ENCODE assay signal across 15 cellular contexts in the genomic region with DNA sequence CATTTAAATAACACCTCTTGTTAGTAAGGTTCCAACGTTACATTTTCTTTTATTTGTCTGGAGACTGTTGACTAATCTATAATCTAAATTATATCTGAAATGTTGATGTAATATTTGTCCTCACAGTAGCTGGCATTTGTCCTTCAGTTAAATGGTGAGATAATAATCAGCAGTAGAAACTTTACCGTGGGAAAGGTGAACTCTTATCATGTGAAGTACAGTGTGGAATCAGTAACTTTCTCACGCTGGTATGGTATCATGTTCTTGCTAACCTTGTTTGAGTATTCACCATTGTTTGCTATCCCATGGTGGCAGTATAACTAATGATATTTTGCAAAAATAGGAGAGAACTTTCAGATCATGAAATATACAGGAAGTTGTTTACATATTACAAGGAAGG. TPM values are rescaled to one million over a fixed set of nuclear protein-coding genes. Genes with fewer than 3 reads are reported as not detected.
A peak's percentile ranks its signal among the peaks of the same experiment; 100 is the strongest.
DNase-seq lines count a peak whose midpoint lies in the region; FAIRE-seq and TF ChIP-seq lines count a peak whose summit lies in the region.
"Had no signal": no experiment of that assay in that cellular context is flagged by ENCODE, and none has a peak within 500 bp of the region (broad histone marks: within the 10 kb centered on the region; RNA-seq: fewer than 3 reads in every experiment).

No MANE protein-coding gene starts in this region.

- no peak overlapping the region for H2AFZ ChIP-seq in OCI-LY7 (ENCODE audit: low read length)

- H3K4me2 ChIP-seq in OCI-LY7 (ENCODE audit: low read length), result peak overlapping the region; percentile 99

- H3K79me2 ChIP-seq in OCI-LY7 (ENCODE audit: insufficient read depth, low read depth, low read length), result peaks cover 92% of the 10 kb centered on the region

- H3K27me3 Mint-ChIP-seq in T-helper 1 cell treated with Interleukin-12 subunit alpha and Interleukin-12 subunit beta and Interleukin-4 antibody, amounts not matched to agents 30 μg/mL and 1 μg/mL, for 36 hours (ENCODE audit: low read depth), result no peaks in the 10 kb centered on the region
- H3K27me3 Mint-ChIP-seq in endothelial cell (ENCODE audit: unreplicated experiment), result no peaks in the 10 kb centered on the region
- H3K27me3 Mint-ChIP-seq: activated naive CD8-positive, alpha-beta T cell treated with anti-CD3 and anti-CD28 coated beads, Interleukin-2, amount 50 U/mL, for 24 hours; naive B cell had no signal

- H3K4me3 ChIP-seq in OCI-LY7 (ENCODE audit: low read depth, low read length, poor library complexity, severe bottlenecking) (peak overlapping the region; percentile 95), small intestine (ENCODE audit: low read depth in 1 of 2, low read length in 2 of 2) (no peak overlapping the region)

- TF ChIP-seq CTCF in OCI-LY7 (conservative IDR thresholded peaks at IDR 0.05; ENCODE audit: low read length) (no peak; the same call in 1 of the 2 replicates), endothelial cell (IDR thresholded peaks at IDR 0.05; ENCODE audit: unreplicated experiment) (no peak)

- no peak for FAIRE-seq in small intestine (lab: Jason Lieb, UNC)
- FAIRE-seq: A204.1 had no signal

- BruUV-seq in OCI-LY7 (replicated peaks; lab: Mats Ljungman, UMichigan), result no TSS peak

- H3K9me3 Mint-ChIP-seq in T-helper 1 cell treated with Interleukin-12 subunit alpha and Interleukin-12 subunit beta and Interleukin-4 antibody, amounts not matched to agents 30 μg/mL and 1 μg/mL, for 36 hours, result no peaks in the 10 kb centered on the region
- no peaks in the 10 kb centered on the region for H3K9me3 Mint-ChIP-seq in endothelial cell (ENCODE audit: unreplicated experiment)
- H3K9me3 Mint-ChIP-seq: activated naive CD8-positive, alpha-beta T cell treated with anti-CD3 and anti-CD28 coated beads, Interleukin-2, amount 50 U/mL, for 24 hours; naive B cell had no signal

- H3K4me1 ChIP-seq in OCI-LY7 (ENCODE audit: insufficient read depth, low read length, poor library complexity, severe bottlenecking), result peaks cover 32% of the 10 kb centered on the region
- H3K4me1 ChIP-seq in small intestine (ENCODE audit: control insufficient read depth in 2 of 2, insufficient read depth in 1 of 2, low read depth in 1 of 2, low read length in 1 of 2), result peaks cover 0 to 3% of the 10 kb centered on the region in 2 donors

- no peaks in the 10 kb centered on the region for H3K27me3 ChIP-seq in small intestine (ENCODE audit: control insufficient read depth in 2 of 2, insufficient read depth in 2 of 2, low read length in 2 of 2)
- H3K27me3 ChIP-seq: foreskin keratinocyte had no signal

- no peaks in the 10 kb centered on the region for H3K9me2 ChIP-seq in OCI-LY7 (ENCODE audit: insufficient read depth, low read length)

- peaks cover 35% of the 10 kb centered on the region for H3K4me1 Mint-ChIP-seq in T-helper 1 cell treated with Interleukin-12 subunit alpha and Interleukin-12 subunit beta and Interleukin-4 antibody, amounts not matched to agents 30 μg/mL and 1 μg/mL, for 36 hours (ENCODE audit: low read depth)
- peaks cover 13% of the 10 kb centered on the region for H3K4me1 Mint-ChIP-seq in endothelial cell (ENCODE audit: unreplicated experiment)

- no peak for DNase-seq in T-helper 1 cell
- no peak for DNase-seq in OCI-LY7 (ENCODE audit: low spot score)
- no peak for DNase-seq in endothelial cell (ENCODE audit: low spot score)
- DNase-seq in small intestine, result peak; percentile 68
- DNase-seq in NCI-H524 (lab: John Stamatoyannopoulos, UW), result no peak
- no peak for DNase-seq in NCI-H345 (lab: John Stamatoyannopoulos, UW)
- DNase-seq in DMS153 treated with DMSO at 0.1 percent for 48 hours (lab: John Stamatoyannopoulos, UW; ENCODE audit: unreplicated experiment), result no peak
- DNase-seq: activated naive CD8-positive, alpha-beta T cell treated with anti-CD3 and anti-CD28 coated beads, Interleukin-2, amount 50 U/mL, for 24 hours; cortex of kidney; foreskin keratinocyte; KG1; naive B cell; NCI-H226 had no signal

- CTCF ChIA-PET in OCI-LY7 (lab: Charles Lee; ENCODE audit: unreplicated experiment), result no interaction called here

- intact Hi-C loops in OCI-LY7 (cut with micrococcal nuclease; ENCODE audit: unreplicated experiment), result loop anchor here (5.0 to 10.0 kb wide), 3 partner anchors 238 to 285 kb away; a partner anchor contains a TSS

- peaks cover 91% of the 10 kb centered on the region for H3K36me3 ChIP-seq in OCI-LY7 (ENCODE audit: insufficient read depth, low read length)
- H3K36me3 ChIP-seq in small intestine (ENCODE audit: control insufficient read depth in 2 of 2, insufficient read depth in 2 of 2, low read length in 2 of 2), result no peaks in the 10 kb centered on the region

- no peaks in the 10 kb centered on the region for H3K9me3 ChIP-seq in OCI-LY7 (ENCODE audit: low read length)
- H3K9me3 ChIP-seq in small intestine (ENCODE audit: control insufficient read depth, low read depth), result no peaks in the 10 kb centered on the region

- H3K4me3 Mint-ChIP-seq in T-helper 1 cell treated with Interleukin-12 subunit alpha and Interleukin-12 subunit beta and Interleukin-4 antibody, amounts not matched to agents 30 μg/mL and 1 μg/mL, for 36 hours, result no peak overlapping the region
- H3K4me3 Mint-ChIP-seq in endothelial cell (ENCODE audit: unreplicated experiment), result no peak overlapping the region
- H3K4me3 Mint-ChIP-seq: activated naive CD8-positive, alpha-beta T cell treated with anti-CD3 and anti-CD28 coated beads, Interleukin-2, amount 50 U/mL, for 24 hours had no signal

- H3K27ac Mint-ChIP-seq in T-helper 1 cell treated with Interleukin-12 subunit alpha and Interleukin-12 subunit beta and Interleukin-4 antibody, amounts not matched to agents 30 μg/mL and 1 μg/mL, for 36 hours, result peak overlapping the region; percentile 23
- peak overlapping the region; percentile 37 for H3K27ac Mint-ChIP-seq in endothelial cell (ENCODE audit: unreplicated experiment)
- H3K27ac Mint-ChIP-seq: activated naive CD8-positive, alpha-beta T cell treated with anti-CD3 and anti-CD28 coated beads, Interleukin-2, amount 50 U/mL, for 24 hours had no signal

- 6 to 44% (median 12%) methylated on average over 3 of the region's 3 CpGs for WGBS in small intestine, 3 donors

- H3K36me3 Mint-ChIP-seq in T-helper 1 cell treated with Interleukin-12 subunit alpha and Interleukin-12 subunit beta and Interleukin-4 antibody, amounts not matched to agents 30 μg/mL and 1 μg/mL, for 36 hours (ENCODE audit: low read depth), result peaks cover 31% of the 10 kb centered on the region
- no peaks in the 10 kb centered on the region for H3K36me3 Mint-ChIP-seq in endothelial cell (ENCODE audit: low read depth, unreplicated experiment)

- peaks cover 46% of the 10 kb centered on the region for H4K20me1 ChIP-seq in OCI-LY7 (ENCODE audit: insufficient read depth, low read length)

- H3K27ac ChIP-seq in OCI-LY7 (ENCODE audit: low read depth, low read length, poor library complexity, severe bottlenecking) (no peak overlapping the region), small intestine (ENCODE audit: low read depth in 1 of 2, low read length in 1 of 2) (no peak overlapping the region)
- H3K27ac ChIP-seq: foreskin keratinocyte had no signal

- POLR2A ChIA-PET in OCI-LY7 (lab: Charles Lee), result interaction anchor here (0.6 to 1.8 kb wide), 4 partner anchors 9 to 61 kb away, joined by 3 to 7 read pairs (median 4); a partner anchor contains a TSS

RNA-seq across cellular contexts. Expression of a gene that starts 4.7 kb away (rescaled TPM):
- total RNA-seq in OCI-LY7 (2014; rRNA removed; shearing (Covaris generic)), result 101 and 130 TPM in 2 replicates
- total RNA-seq in OCI-LY7 (2022) (120 and 131 TPM in 2 replicates), endothelial cell (ENCODE audit: unreplicated experiment) (24.7 TPM)
- polyA plus RNA-seq in small intestine, result 10 to 100 TPM; 20.8 to 34.6 (median 33.1) TPM

RNA-seq across cellular contexts. Expression of a gene that starts 19.3 kb away (rescaled TPM):
- not detected in 2 replicates for total RNA-seq in OCI-LY7 (2014; rRNA removed; shearing (Covaris generic))
- total RNA-seq in OCI-LY7 (2022) (not detected in 2 replicates), endothelial cell (ENCODE audit: unreplicated experiment) (not detected)
- not detected for polyA plus RNA-seq in small intestine
- total RNA-seq: foreskin keratinocyte had no signal
- polyA plus RNA-seq: foreskin keratinocyte had no signal
